Comparison of ENCODE assay signal across 9 cellular contexts in genomic region chr2:25078171-25079049, GRCh38. TPM values are rescaled to one million over a fixed set of nuclear protein-coding genes. Genes with fewer than 3 reads are reported as not detected.
DNase-seq lines count a peak whose midpoint lies in the region; ATAC-seq and TF ChIP-seq lines count a peak whose summit lies in the region.
"Had no signal": no experiment of that assay in that cellular context is flagged by ENCODE, and none has a peak within 500 bp of the region (broad histone marks: within the 10 kb centered on the region; RNA-seq: fewer than 3 reads in every experiment).

No MANE protein-coding gene starts in this region.

- no peak for TF ChIP-seq CTCF in GM23338 (conservative IDR thresholded peaks at IDR 0.05; ENCODE audit: low read depth in 2 of 2)

- no peaks in the 10 kb centered on the region; the same call in 2 of the 3 replicates for H3K9me3 Mint-ChIP-seq in GM23338
- H3K9me3 Mint-ChIP-seq in stimulated activated effector memory CD8-positive, alpha-beta T cell treated with anti-CD3 and anti-CD28 coated beads, Interleukin-12 subunit alpha, Interleukin-12 subunit beta, amount 100 ng/mL, for 72 hours, result no peaks in the 10 kb centered on the region
- H3K9me3 Mint-ChIP-seq in activated naive CD4-positive, alpha-beta T cell treated with anti-CD3 and anti-CD28 coated beads, Interleukin-2, amount 10 ng/mL, durations not matched to agents 7 days and 5 days, result no peaks in the 10 kb centered on the region

- H3K36me3 ChIP-seq in GM23338 (ENCODE audit: insufficient read depth), result no peaks in the 10 kb centered on the region

- H3F3A ChIP-seq in GM23338 (replicated peaks; ENCODE audit: low read depth), result no peaks in the 10 kb centered on the region

- no peaks in the 10 kb centered on the region for H3K27me3 Mint-ChIP-seq in GM23338 (ENCODE audit: insufficient read depth, low read depth, poor library complexity)
- peaks cover 49% of the 10 kb centered on the region for H3K27me3 Mint-ChIP-seq in activated naive CD4-positive, alpha-beta T cell treated with anti-CD3 and anti-CD28 coated beads, Interleukin-2, amount 10 ng/mL, durations not matched to agents 7 days and 5 days

- H3K4me2 ChIP-seq in GM23338, result no peak overlapping the region

- H3K4me1 Mint-ChIP-seq in GM23338, result peaks cover 10% of the 10 kb centered on the region
- H3K4me1 Mint-ChIP-seq in stimulated activated effector memory CD8-positive, alpha-beta T cell treated with anti-CD3 and anti-CD28 coated beads, Interleukin-12 subunit alpha, Interleukin-12 subunit beta, amount 100 ng/mL, for 72 hours, result no peaks in the 10 kb centered on the region
- H3K4me1 Mint-ChIP-seq in activated naive CD4-positive, alpha-beta T cell treated with anti-CD3 and anti-CD28 coated beads, Interleukin-2, amount 10 ng/mL, durations not matched to agents 7 days and 5 days, result no peaks in the 10 kb centered on the region

- no peak overlapping the region for H2AFZ ChIP-seq in GM23338

- ATAC-seq in GM23338, result peak; percentile 48
- ATAC-seq in esophagus mucosa, result peak; percentile 80
- no peak for ATAC-seq in stimulated activated effector memory CD8-positive, alpha-beta T cell treated with anti-CD3 and anti-CD28 coated beads, Interleukin-12 subunit alpha, Interleukin-12 subunit beta, amount 100 ng/mL, for 72 hours
- no peak for ATAC-seq in GM19351 (IDR thresholded peaks at IDR 0.05; ENCODE audit: unreplicated experiment)

- peaks cover 8% of the 10 kb centered on the region for H4K20me1 ChIP-seq in GM23338 (replicated peaks; ENCODE audit: insufficient read depth)

- H3K9me2 ChIP-seq in GM23338 (ENCODE audit: insufficient read depth), result no peaks in the 10 kb centered on the region; the same call in 1 of the 2 replicates

- no peaks in the 10 kb centered on the region for H3K4me1 ChIP-seq in GM23338 (ENCODE audit: insufficient read depth)

- H3K27ac Mint-ChIP-seq in GM23338, result no peak overlapping the region
- H3K27ac Mint-ChIP-seq in stimulated activated effector memory CD8-positive, alpha-beta T cell treated with anti-CD3 and anti-CD28 coated beads, Interleukin-12 subunit alpha, Interleukin-12 subunit beta, amount 100 ng/mL, for 72 hours, result no peak overlapping the region
- H3K27ac Mint-ChIP-seq in activated naive CD4-positive, alpha-beta T cell treated with anti-CD3 and anti-CD28 coated beads, Interleukin-2, amount 10 ng/mL, durations not matched to agents 7 days and 5 days, result no peak overlapping the region
- H3K27ac Mint-ChIP-seq: memory B cell had no signal

- no peaks in the 10 kb centered on the region for H3K36me3 Mint-ChIP-seq in GM23338 (ENCODE audit: low read depth)
- no peaks in the 10 kb centered on the region for H3K36me3 Mint-ChIP-seq in stimulated activated effector memory CD8-positive, alpha-beta T cell treated with anti-CD3 and anti-CD28 coated beads, Interleukin-12 subunit alpha, Interleukin-12 subunit beta, amount 100 ng/mL, for 72 hours
- no peaks in the 10 kb centered on the region for H3K36me3 Mint-ChIP-seq in activated naive CD4-positive, alpha-beta T cell treated with anti-CD3 and anti-CD28 coated beads, Interleukin-2, amount 10 ng/mL, durations not matched to agents 7 days and 5 days
- H3K36me3 Mint-ChIP-seq: memory B cell had no signal

- CTCF ChIA-PET in activated naive CD4-positive, alpha-beta T cell treated with anti-CD3 and anti-CD28 coated beads, Interleukin-2, amount 10 ng/mL, durations not matched to agents 7 days and 5 days (lab: Charles Lee), result no interaction called here

- DNase-seq in GM23338 (ENCODE audit: low spot score) (no peak), NCI-H774 (lab: John Stamatoyannopoulos, UW) (peak; percentile 54), putamen (ENCODE audit: low spot score) (peak; percentile 70), T-helper 1 cell (no peak)
- DNase-seq in stimulated activated effector memory CD8-positive, alpha-beta T cell treated with anti-CD3 and anti-CD28 coated beads, Interleukin-12 subunit alpha, Interleukin-12 subunit beta, amount 100 ng/mL, for 72 hours (ENCODE audit: low spot score in 2 of 2), result no peak
- DNase-seq in activated naive CD4-positive, alpha-beta T cell treated with anti-CD3 and anti-CD28 coated beads, Interleukin-2, amount 10 ng/mL, durations not matched to agents 7 days and 5 days, result no peak

- H3K4me3 ChIP-seq in GM23338, result no peak overlapping the region

- H3K4me3 Mint-ChIP-seq in GM23338, result no peak overlapping the region
- H3K4me3 Mint-ChIP-seq in stimulated activated effector memory CD8-positive, alpha-beta T cell treated with anti-CD3 and anti-CD28 coated beads, Interleukin-12 subunit alpha, Interleukin-12 subunit beta, amount 100 ng/mL, for 72 hours, result no peak overlapping the region
- no peak overlapping the region for H3K4me3 Mint-ChIP-seq in activated naive CD4-positive, alpha-beta T cell treated with anti-CD3 and anti-CD28 coated beads, Interleukin-2, amount 10 ng/mL, durations not matched to agents 7 days and 5 days
- H3K4me3 Mint-ChIP-seq: memory B cell had no signal

- H3K27ac ChIP-seq in GM23338 (ENCODE audit: low read depth), result no peak overlapping the region

- H3K79me2 ChIP-seq in GM23338 (replicated peaks; ENCODE audit: insufficient read depth), result no peaks in the 10 kb centered on the region

- no peaks in the 10 kb centered on the region for H3K27me3 ChIP-seq in GM23338 (ENCODE audit: insufficient read depth)

TF ChIP-seq in GM23338, 12 proteins besides CTCF, POLR2A, EP300 and RAD21 (continues in another document):
- TF ChIP-seq ETS1 (IDR thresholded peaks at IDR 0.05) (no peak), CREB1 (CRISPR knock-in tag; IDR thresholded peaks at IDR 0.05; ENCODE audit: low read depth) (no peak), POLR2AphosphoS5 (IDR thresholded peaks at IDR 0.05; ENCODE audit: low read depth) (no peak), REST (IDR thresholded peaks at IDR 0.05; ENCODE audit: unreplicated experiment) (no peak), EZH2phosphoT487 (IDR thresholded peaks at IDR 0.05; ENCODE audit: unreplicated experiment) (no peak), JUNB (IDR thresholded peaks at IDR 0.05; ENCODE audit: unreplicated experiment) (no peak), EZH2 (IDR thresholded peaks at IDR 0.05; ENCODE audit: low read depth, unreplicated experiment) (no peak), ZNF331 (CRISPR knock-in tag; IDR thresholded peaks at IDR 0.05; ENCODE audit: low read depth) (no peak), NANOG (IDR thresholded peaks at IDR 0.05; ENCODE audit: borderline replicate concordance) (no peak), ZNF114 (CRISPR knock-in tag; IDR thresholded peaks at IDR 0.05) (no peak)

RNA-seq across cellular contexts. Expression of gene EFR3B, which starts 36.5 kb away (rescaled TPM):
- total RNA-seq in GM23338 (2014; rRNA removed; shearing (Covaris generic)), result 10.7 and 11.8 TPM in 2 replicates
- polyA plus RNA-seq in GM23338 (2016; fragmentation: Nextera tagmentation; extraction: Ambion mirVana), result 2.9 and 3.3 TPM in 2 replicates
- 0.48 TPM for total RNA-seq in esophagus mucosa

Comparison
In these comparisons a context has a peak if more than half of its experiments do, and no peak if none do; other contexts are left out.
1. ATAC-seq: peak in GM23338 (single experiment) and esophagus mucosa (single experiment); none in stimulated activated effector memory CD8-positive, alpha-beta T cell treated with anti-CD3 and anti-CD28 coated beads, Interleukin-12 subunit alpha, Interleukin-12 subunit beta, amount 100 ng/mL, for 72 hours (single experiment) and GM19351 (single experiment).
2. DNase-seq: peak in NCI-H774 (single experiment) and putamen (single experiment); none in GM23338 (single experiment), stimulated activated effector memory CD8-positive, alpha-beta T cell treated with anti-CD3 and anti-CD28 coated beads, Interleukin-12 subunit alpha, Interleukin-12 subunit beta, amount 100 ng/mL, for 72 hours (0 of 2), activated naive CD4-positive, alpha-beta T cell treated with anti-CD3 and anti-CD28 coated beads, Interleukin-2, amount 10 ng/mL, durations not matched to agents 7 days and 5 days (single experiment) and T-helper 1 cell (0 of 5).